2 cellular contexts compared by ENCODE assay signal in genomic region chr10:96089116-96089515, GRCh38.
TF ChIP-seq lines count a peak whose summit lies in the region.

No MANE protein-coding gene starts in this region.

TF ChIP-seq in SK-N-SH, 30 proteins besides CTCF, POLR2A, EP300 and RAD21 (continued from another document):
- no peak for TF ChIP-seq USF1 (IDR thresholded peaks at IDR 0.05; ENCODE audit: borderline replicate concordance, low read depth)
- TF ChIP-seq, protein P1, sequence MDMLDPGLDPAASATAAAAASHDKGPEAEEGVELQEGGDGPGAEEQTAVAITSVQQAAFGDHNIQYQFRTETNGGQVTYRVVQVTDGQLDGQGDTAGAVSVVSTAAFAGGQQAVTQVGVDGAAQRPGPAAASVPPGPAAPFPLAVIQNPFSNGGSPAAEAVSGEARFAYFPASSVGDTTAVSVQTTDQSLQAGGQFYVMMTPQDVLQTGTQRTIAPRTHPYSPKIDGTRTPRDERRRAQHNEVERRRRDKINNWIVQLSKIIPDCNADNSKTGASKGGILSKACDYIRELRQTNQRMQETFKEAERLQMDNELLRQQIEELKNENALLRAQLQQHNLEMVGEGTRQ (IDR thresholded peaks at IDR 0.05; ENCODE audit: borderline replicate concordance, low read depth, low read length), result no peak
- no peak for TF ChIP-seq TAF1 (IDR thresholded peaks at IDR 0.05; ENCODE audit: borderline replicate concordance, low read depth, low read length)
- no peak for TF ChIP-seq YY1 (IDR thresholded peaks at IDR 0.05; ENCODE audit: low read depth)

TF ChIP-seq in SK-N-SH treated with all-trans-retinoic acid at 6 μM for 48 hours, 23 proteins besides CTCF, POLR2A, EP300 and RAD21 (continued from another document):
- TF ChIP-seq, protein P2, sequence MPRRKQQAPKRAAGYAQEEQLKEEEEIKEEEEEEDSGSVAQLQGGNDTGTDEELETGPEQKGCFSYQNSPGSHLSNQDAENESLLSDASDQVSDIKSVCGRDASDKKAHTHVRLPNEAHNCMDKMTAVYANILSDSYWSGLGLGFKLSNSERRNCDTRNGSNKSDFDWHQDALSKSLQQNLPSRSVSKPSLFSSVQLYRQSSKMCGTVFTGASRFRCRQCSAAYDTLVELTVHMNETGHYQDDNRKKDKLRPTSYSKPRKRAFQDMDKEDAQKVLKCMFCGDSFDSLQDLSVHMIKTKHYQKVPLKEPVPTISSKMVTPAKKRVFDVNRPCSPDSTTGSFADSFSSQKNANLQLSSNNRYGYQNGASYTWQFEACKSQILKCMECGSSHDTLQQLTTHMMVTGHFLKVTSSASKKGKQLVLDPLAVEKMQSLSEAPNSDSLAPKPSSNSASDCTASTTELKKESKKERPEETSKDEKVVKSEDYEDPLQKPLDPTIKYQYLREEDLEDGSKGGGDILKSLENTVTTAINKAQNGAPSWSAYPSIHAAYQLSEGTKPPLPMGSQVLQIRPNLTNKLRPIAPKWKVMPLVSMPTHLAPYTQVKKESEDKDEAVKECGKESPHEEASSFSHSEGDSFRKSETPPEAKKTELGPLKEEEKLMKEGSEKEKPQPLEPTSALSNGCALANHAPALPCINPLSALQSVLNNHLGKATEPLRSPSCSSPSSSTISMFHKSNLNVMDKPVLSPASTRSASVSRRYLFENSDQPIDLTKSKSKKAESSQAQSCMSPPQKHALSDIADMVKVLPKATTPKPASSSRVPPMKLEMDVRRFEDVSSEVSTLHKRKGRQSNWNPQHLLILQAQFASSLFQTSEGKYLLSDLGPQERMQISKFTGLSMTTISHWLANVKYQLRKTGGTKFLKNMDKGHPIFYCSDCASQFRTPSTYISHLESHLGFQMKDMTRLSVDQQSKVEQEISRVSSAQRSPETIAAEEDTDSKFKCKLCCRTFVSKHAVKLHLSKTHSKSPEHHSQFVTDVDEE (CRISPR knock-in tag; IDR thresholded peaks at IDR 0.05), result no peak
- TF ChIP-seq TCF4 (CRISPR knock-in tag; IDR thresholded peaks at IDR 0.05; ENCODE audit: borderline replicate concordance) (no peak), ZFP3 (CRISPR knock-in tag; IDR thresholded peaks at IDR 0.05) (no peak), ISL1 (CRISPR knock-in tag; IDR thresholded peaks at IDR 0.05) (no peak), SNAI2 (CRISPR knock-in tag; IDR thresholded peaks at IDR 0.05) (no peak), ESRRG (CRISPR knock-in tag; IDR thresholded peaks at IDR 0.05) (no peak)
TF ChIP-seq in SK-N-SH treated with all-trans-retinoic acid at 6 μM for 48 hours: peak in this region for 0.
